In genomic region chr1:207234690-207235089, GRCh38 we compare ENCODE assay signal across 19 cellular contexts.
DNase-seq lines count a peak whose midpoint lies in the region; ATAC-seq and TF ChIP-seq lines count a peak whose summit lies in the region.
"Had no signal": no experiment of that assay in that cellular context is flagged by ENCODE, and none has a peak within 500 bp of the region (broad histone marks: within the 10 kb centered on the region; RNA-seq: fewer than 3 reads in every experiment).

No MANE protein-coding gene starts in this region.

- H3K9ac ChIP-seq in SK-N-SH = no peak overlapping the region
- H3K9ac ChIP-seq in smooth muscle cell (ENCODE audit: low read depth) = no peak overlapping the region
- H3K9ac ChIP-seq: BLaER1 treated with 17β-estradiol and CSF1 and Interleukin-3, amounts not matched to agents 10 nM and 100 nM had no signal

- no peak for TF ChIP-seq POLR2A in transverse colon (IDR thresholded peaks at IDR 0.05)

- no peaks in the 10 kb centered on the region for H3K9me2 ChIP-seq in SK-N-SH

- peak overlapping the region; percentile 9; the same call in 1 of the 2 replicates for H2AFZ ChIP-seq in SK-N-SH (ENCODE audit: low read depth)
- peak overlapping the region; percentile 5 for H2AFZ ChIP-seq in smooth muscle cell (ENCODE audit: low read depth)
- H2AFZ ChIP-seq: GM23338 had no signal

- H3K4me2 ChIP-seq in SK-N-SH = no peak overlapping the region
- H3K4me2 ChIP-seq in smooth muscle cell = no peak overlapping the region
- H3K4me2 ChIP-seq: BLaER1 treated with 17β-estradiol and CSF1 and Interleukin-3, amounts not matched to agents 10 nM and 100 nM; GM23338 had no signal

- intact Hi-C loops in transverse colon (cut with DNase I; ENCODE audit: low total_unique reads) = no loop called here

- H3K4me3 ChIP-seq in SK-N-SH (ENCODE audit: low read depth in 2 of 2, low read length in 1 of 2) = no peak overlapping the region
- H3K4me3 ChIP-seq in smooth muscle cell = no peak overlapping the region
- no peak overlapping the region for H3K4me3 ChIP-seq in transverse colon
- H3K4me3 ChIP-seq: BLaER1 treated with 17β-estradiol and CSF1 and Interleukin-3, amounts not matched to agents 10 nM and 100 nM; GM23338 had no signal

- H3K27ac ChIP-seq in SK-N-SH (ENCODE audit: low read depth in 2 of 2, low read length in 1 of 2) = no peak overlapping the region
- H3K27ac ChIP-seq in smooth muscle cell (ENCODE audit: low read depth) = no peak overlapping the region
- no peak overlapping the region for H3K27ac ChIP-seq in transverse colon
- H3K27ac ChIP-seq: 22Rv1; BLaER1 treated with 17β-estradiol and CSF1 and Interleukin-3, amounts not matched to agents 10 nM and 100 nM had no signal

- in situ Hi-C loops in transverse colon (cut with MboI; ENCODE audit: low pct_ligation_motif_present in 1 of 4, low pct_unique_long_range_greater_than_20kb in 1 of 4, low sequenced_read_pairs in 3 of 4) = no loop called here

- CTCF ChIA-PET in SK-N-SH (lab: Yijun Ruan, JAX) = no interaction called here

- H3K79me2 ChIP-seq in SK-N-SH (ENCODE audit: insufficient read depth) (no peaks in the 10 kb centered on the region), smooth muscle cell (ENCODE audit: low read depth) (no peaks in the 10 kb centered on the region)

- H3K4me1 ChIP-seq in SK-N-SH (ENCODE audit: control insufficient read depth in 1 of 2, insufficient read depth in 2 of 2, low read depth in 1 of 2, low read length in 1 of 2) (no peaks in the 10 kb centered on the region; a peak in 1 of 4 replicates), smooth muscle cell (ENCODE audit: low read depth) (no peaks in the 10 kb centered on the region), transverse colon (peaks cover 0 to 7% (median 0%) of the 10 kb centered on the region in 4 donors)
- H3K4me1 ChIP-seq: BE2C had no signal

- no peaks in the 10 kb centered on the region for H3K27me3 ChIP-seq in SK-N-SH (ENCODE audit: insufficient read depth)
- no peaks in the 10 kb centered on the region for H3K27me3 ChIP-seq in smooth muscle cell (ENCODE audit: low read depth)
- no peaks in the 10 kb centered on the region for H3K27me3 ChIP-seq in transverse colon
- H3K27me3 ChIP-seq: BLaER1 treated with 17β-estradiol and CSF1 and Interleukin-3, amounts not matched to agents 10 nM and 100 nM had no signal

- POLR2A ChIA-PET in SK-N-SH (lab: Yijun Ruan, JAX) = no interaction called here

- ATAC-seq in SK-N-SH treated with all-trans-retinoic acid at 6 μM for 48 hours = no peak
- ATAC-seq: GM23338 had no signal

- no peaks in the 10 kb centered on the region for H4K20me1 ChIP-seq in SK-N-SH (ENCODE audit: insufficient read depth)
- no peaks in the 10 kb centered on the region for H4K20me1 ChIP-seq in smooth muscle cell (ENCODE audit: low read depth)
- H4K20me1 ChIP-seq: BLaER1 treated with 17β-estradiol and CSF1 and Interleukin-3, amounts not matched to agents 10 nM and 100 nM had no signal

- H3K9me3 ChIP-seq in SK-N-SH = no peaks in the 10 kb centered on the region
- H3K9me3 ChIP-seq in smooth muscle cell (replicated peaks; ENCODE audit: low read depth) = no peaks in the 10 kb centered on the region
- no peaks in the 10 kb centered on the region for H3K9me3 ChIP-seq in transverse colon
- H3K9me3 ChIP-seq: BE2C; BLaER1 treated with 17β-estradiol and CSF1 and Interleukin-3, amounts not matched to agents 10 nM and 100 nM had no signal

- TF ChIP-seq CTCF in SK-N-SH (IDR thresholded peaks at IDR 0.05) = no peak
- no peak for TF ChIP-seq CTCF in smooth muscle cell (IDR thresholded peaks at IDR 0.05; ENCODE audit: borderline replicate concordance, insufficient read depth, poor library complexity, severe bottlenecking)
- no peak for TF ChIP-seq CTCF in transverse colon (IDR thresholded peaks at IDR 0.05)

- H3K36me3 ChIP-seq in SK-N-SH (replicated peaks in 1 of 2; ENCODE audit: control insufficient read depth in 1 of 2, insufficient read depth in 2 of 2, low read length in 1 of 2) (no peaks in the 10 kb centered on the region), smooth muscle cell (ENCODE audit: low read depth) (no peaks in the 10 kb centered on the region), transverse colon (no peaks in the 10 kb centered on the region)
- H3K36me3 ChIP-seq: BE2C; BLaER1 treated with 17β-estradiol and CSF1 and Interleukin-3, amounts not matched to agents 10 nM and 100 nM had no signal

- H3F3A ChIP-seq in SK-N-SH (replicated peaks; ENCODE audit: insufficient read depth) (peaks cover 15% of the 10 kb centered on the region), smooth muscle cell (ENCODE audit: low read depth) (peaks cover 9% of the 10 kb centered on the region)

- DNase-seq in SK-N-SH (no peak), M059J (ENCODE audit: low read depth) (peak; percentile 33), smooth muscle cell (lab: John Stamatoyannopoulos, UW; ENCODE audit: unreplicated experiment) (no peak), transverse colon (no peak)
- DNase-seq in activated effector memory CD4-positive, alpha-beta T cell treated with Interleukin-2 at 50 U/mL for 16 hours = no peak
- DNase-seq: ACHN; AML-193; BE2C; CD4-positive, alpha-beta T cell; CD8-positive, alpha-beta memory T cell; DMS53; DMS79 treated with DMSO at 0.1 percent for 48 hours; GF-D8; H9; HFFc6 had no signal

- no peak for TF ChIP-seq RAD21 in SK-N-SH (IDR thresholded peaks at IDR 0.05; ENCODE audit: low read length)

- TF ChIP-seq EP300 in SK-N-SH (IDR thresholded peaks at IDR 0.05; ENCODE audit: borderline replicate concordance in 1 of 2, low read depth in 1 of 2, low read length in 1 of 2) (no peak), transverse colon (IDR thresholded peaks at IDR 0.05; ENCODE audit: low read depth) (no peak)

TF ChIP-seq in SK-N-SH, 30 proteins besides CTCF, POLR2A, EP300 and RAD21 (continues in another document):
- no peak for TF ChIP-seq FOSL2 (IDR thresholded peaks at IDR 0.05; ENCODE audit: borderline replicate concordance, low read depth)
- no peak for TF ChIP-seq NFIC (IDR thresholded peaks at IDR 0.05; ENCODE audit: borderline replicate concordance)
- TF ChIP-seq EZH2phosphoT487 (IDR thresholded peaks at IDR 0.05; ENCODE audit: borderline replicate concordance, low read depth) = no peak
- no peak for TF ChIP-seq GABPA (IDR thresholded peaks at IDR 0.05; ENCODE audit: low read depth)
- no peak for TF ChIP-seq TCF12 (IDR thresholded peaks at IDR 0.05)
- TF ChIP-seq MXI1 (IDR thresholded peaks at IDR 0.05; ENCODE audit: low read depth, low read length) = no peak
- no peak for TF ChIP-seq ZBTB33 (IDR thresholded peaks at IDR 0.05; ENCODE audit: borderline replicate concordance, low read depth)
- no peak for TF ChIP-seq USF1 (IDR thresholded peaks at IDR 0.05; ENCODE audit: borderline replicate concordance, low read depth)

TF ChIP-seq in SK-N-SH treated with all-trans-retinoic acid at 6 μM for 48 hours, 23 proteins besides CTCF, POLR2A, EP300 and RAD21:
- TF ChIP-seq CSRNP3 (CRISPR knock-in tag; IDR thresholded peaks at IDR 0.05) = no peak
- TF ChIP-seq OSR1 (CRISPR knock-in tag; IDR thresholded peaks at IDR 0.05) = no peak
- TF ChIP-seq SNAI2 (CRISPR knock-in tag; IDR thresholded peaks at IDR 0.05) = no peak
- no peak for TF ChIP-seq BACH2 (CRISPR knock-in tag; IDR thresholded peaks at IDR 0.05; ENCODE audit: borderline replicate concordance)
- no peak for TF ChIP-seq CSDC2 (CRISPR knock-in tag; IDR thresholded peaks at IDR 0.05)
